In the genomic region with DNA sequence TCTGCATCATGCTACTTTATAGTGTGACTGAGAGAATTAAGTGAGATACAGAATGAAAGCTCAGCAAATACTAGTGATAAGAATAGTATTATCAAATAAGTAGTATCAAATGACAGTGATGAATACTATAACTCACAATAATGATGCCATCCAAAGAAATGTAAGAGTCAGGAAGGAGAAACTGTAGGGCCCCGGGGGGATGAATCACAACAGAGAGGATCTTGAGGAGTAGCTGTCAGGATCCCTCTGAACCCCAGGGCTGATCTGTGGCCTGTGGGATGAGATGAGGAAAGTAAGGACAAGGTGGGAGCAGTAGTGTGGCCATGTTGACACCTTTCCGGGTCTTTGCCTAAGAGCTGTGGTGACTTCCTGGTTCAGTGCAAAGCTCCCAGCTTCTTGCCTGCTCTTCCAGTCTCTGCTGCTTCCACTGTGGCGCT, we compare ENCODE assay signal across 29 cellular contexts.
"Had no signal": no experiment of that assay in that cellular context is flagged by ENCODE, and none has a peak within 500 bp of the region (broad histone marks: within the 10 kb centered on the region; RNA-seq: fewer than 3 reads in every experiment).

No MANE protein-coding gene starts in this region.

- H3K27ac Mint-ChIP-seq: activated CD4-positive, alpha-beta T cell treated with anti-CD3 and anti-CD28 coated beads, Interleukin-2, amount 10 ng/mL, durations not matched to agents 24 days and 14 days; activated CD8-positive, alpha-beta memory T cell treated with anti-CD3 and anti-CD28 coated beads, Interleukin-2, amount 10 ng/mL, durations not matched to agents 7 days and 5 days; activated CD8-positive, alpha-beta T cell treated with anti-CD3 and anti-CD28 coated beads for 36 hours; activated naive CD4-positive, alpha-beta T cell treated with anti-CD3 and anti-CD28 coated beads, Interleukin-2, amount 50 U/mL, for 24 hours; effector memory CD8-positive, alpha-beta T cell; memory B cell; natural killer cell treated with Interleukin-12 subunit alpha and Interleukin-12 subunit beta and Interleukin-15 and Interleukin-18, amount 100 ng/mL, for 72 hours had no signal

- H3K36me3 ChIP-seq: esophagus muscularis mucosa, gastrocnemius medialis, neutrophil, ovary, prostate gland, tibial nerve had no signal

- FAIRE-seq: endothelial cell of umbilical vein, urothelium cell line had no signal

- ATAC-seq: activated CD4-positive, CD25-positive, alpha-beta regulatory T cell treated with anti-CD3 and anti-CD28 coated beads, Interleukin-2, amount 50 U/mL, for 24 hours; activated CD8-positive, alpha-beta memory T cell treated with anti-CD3 and anti-CD28 coated beads, Interleukin-2, amount 10 ng/mL, durations not matched to agents 7 days and 5 days; activated CD8-positive, alpha-beta T cell treated with anti-CD3 and anti-CD28 coated beads for 36 hours; body of pancreas; effector memory CD8-positive, alpha-beta T cell; gastrocnemius medialis; left cardiac atrium; natural killer cell treated with Interleukin-12 subunit alpha and Interleukin-12 subunit beta and Interleukin-15 and Interleukin-18, amount 100 ng/mL, for 72 hours; stimulated activated naive CD8-positive, alpha-beta T cell treated with anti-CD3 and anti-CD28 coated beads, Interleukin-15, amount 100 ng/mL, for 72 hours had no signal

- H3K4me3 Mint-ChIP-seq: activated CD4-positive, alpha-beta T cell treated with anti-CD3 and anti-CD28 coated beads, Interleukin-2, amount 10 ng/mL, durations not matched to agents 24 days and 14 days; activated CD8-positive, alpha-beta memory T cell treated with anti-CD3 and anti-CD28 coated beads, Interleukin-2, amount 10 ng/mL, durations not matched to agents 7 days and 5 days; activated CD8-positive, alpha-beta T cell treated with anti-CD3 and anti-CD28 coated beads for 36 hours; activated naive CD4-positive, alpha-beta T cell treated with anti-CD3 and anti-CD28 coated beads, Interleukin-2, amount 50 U/mL, for 24 hours; effector memory CD8-positive, alpha-beta T cell; memory B cell; natural killer cell treated with Interleukin-12 subunit alpha and Interleukin-12 subunit beta and Interleukin-15 and Interleukin-18, amount 100 ng/mL, for 72 hours; stimulated activated naive CD8-positive, alpha-beta T cell treated with anti-CD3 and anti-CD28 coated beads, Interleukin-15, amount 100 ng/mL, for 72 hours had no signal

- H3K9me3 Mint-ChIP-seq: activated CD4-positive, alpha-beta T cell treated with anti-CD3 and anti-CD28 coated beads, Interleukin-2, amount 10 ng/mL, durations not matched to agents 24 days and 14 days; activated CD8-positive, alpha-beta T cell treated with anti-CD3 and anti-CD28 coated beads for 36 hours; activated naive CD4-positive, alpha-beta T cell treated with anti-CD3 and anti-CD28 coated beads, Interleukin-2, amount 50 U/mL, for 24 hours; effector memory CD8-positive, alpha-beta T cell; memory B cell; natural killer cell treated with Interleukin-12 subunit alpha and Interleukin-12 subunit beta and Interleukin-15 and Interleukin-18, amount 100 ng/mL, for 72 hours; stimulated activated naive CD8-positive, alpha-beta T cell treated with anti-CD3 and anti-CD28 coated beads, Interleukin-15, amount 100 ng/mL, for 72 hours had no signal

- H3K27me3 Mint-ChIP-seq: activated CD4-positive, alpha-beta T cell treated with anti-CD3 and anti-CD28 coated beads, Interleukin-2, amount 10 ng/mL, durations not matched to agents 24 days and 14 days; activated CD8-positive, alpha-beta memory T cell treated with anti-CD3 and anti-CD28 coated beads, Interleukin-2, amount 10 ng/mL, durations not matched to agents 7 days and 5 days; stimulated activated naive CD8-positive, alpha-beta T cell treated with anti-CD3 and anti-CD28 coated beads, Interleukin-15, amount 100 ng/mL, for 72 hours had no signal

- H3K36me3 Mint-ChIP-seq: activated CD8-positive, alpha-beta memory T cell treated with anti-CD3 and anti-CD28 coated beads, Interleukin-2, amount 10 ng/mL, durations not matched to agents 7 days and 5 days; activated naive CD4-positive, alpha-beta T cell treated with anti-CD3 and anti-CD28 coated beads, Interleukin-2, amount 50 U/mL, for 24 hours; memory B cell; natural killer cell treated with Interleukin-12 subunit alpha and Interleukin-12 subunit beta and Interleukin-15 and Interleukin-18, amount 100 ng/mL, for 72 hours had no signal

- H3K4me1 Mint-ChIP-seq: memory B cell had no signal

- H3K4me3 ChIP-seq: body of pancreas, esophagus muscularis mucosa, gastrocnemius medialis, ovary, prostate gland, tibial nerve had no signal

- H3K4me1 ChIP-seq: body of pancreas, esophagus muscularis mucosa, gastrocnemius medialis, prostate gland, tibial nerve had no signal

- DNase-seq: activated CD4-positive, alpha-beta T cell treated with anti-CD3 and anti-CD28 coated beads, Interleukin-2, amount 10 ng/mL, durations not matched to agents 24 days and 14 days; activated CD8-positive, alpha-beta memory T cell treated with anti-CD3 and anti-CD28 coated beads, Interleukin-2, amount 10 ng/mL, durations not matched to agents 7 days and 5 days; activated CD8-positive, alpha-beta T cell treated with anti-CD3 and anti-CD28 coated beads for 36 hours; activated gamma-delta T cell; activated T-cell treated with anti-CD3 and anti-CD28 coated beads for 4 hours; anterior cingulate cortex; body of pancreas; central memory CD4-positive, alpha-beta T cell; dermis blood vessel endothelial cell; effector memory CD8-positive, alpha-beta T cell; gastrocnemius medialis; head of caudate nucleus; hypothalamus; islet precursor cell; left cardiac atrium; ovary; stimulated activated CD4-positive, alpha-beta T cell treated with anti-CD3 and anti-CD28 coated beads, Interleukin-4, amount 100 ng/mL, for 24 hours; stimulated activated naive CD8-positive, alpha-beta T cell treated with anti-CD3 and anti-CD28 coated beads, Interleukin-15, amount 100 ng/mL, for 72 hours had no signal

- H3K9me3 ChIP-seq: body of pancreas, esophagus muscularis mucosa, gastrocnemius medialis, neutrophil, ovary, prostate gland, tibial nerve had no signal

- H3K27ac ChIP-seq: body of pancreas, esophagus muscularis mucosa, gastrocnemius medialis, neutrophil, ovary, prostate gland, tibial nerve, VCaP had no signal

- H3K27me3 ChIP-seq: body of pancreas, esophagus muscularis mucosa, gastrocnemius medialis, neutrophil, ovary, tibial nerve had no signal
